ENCODE assay signal across 1 cellular context in the genomic region with DNA sequence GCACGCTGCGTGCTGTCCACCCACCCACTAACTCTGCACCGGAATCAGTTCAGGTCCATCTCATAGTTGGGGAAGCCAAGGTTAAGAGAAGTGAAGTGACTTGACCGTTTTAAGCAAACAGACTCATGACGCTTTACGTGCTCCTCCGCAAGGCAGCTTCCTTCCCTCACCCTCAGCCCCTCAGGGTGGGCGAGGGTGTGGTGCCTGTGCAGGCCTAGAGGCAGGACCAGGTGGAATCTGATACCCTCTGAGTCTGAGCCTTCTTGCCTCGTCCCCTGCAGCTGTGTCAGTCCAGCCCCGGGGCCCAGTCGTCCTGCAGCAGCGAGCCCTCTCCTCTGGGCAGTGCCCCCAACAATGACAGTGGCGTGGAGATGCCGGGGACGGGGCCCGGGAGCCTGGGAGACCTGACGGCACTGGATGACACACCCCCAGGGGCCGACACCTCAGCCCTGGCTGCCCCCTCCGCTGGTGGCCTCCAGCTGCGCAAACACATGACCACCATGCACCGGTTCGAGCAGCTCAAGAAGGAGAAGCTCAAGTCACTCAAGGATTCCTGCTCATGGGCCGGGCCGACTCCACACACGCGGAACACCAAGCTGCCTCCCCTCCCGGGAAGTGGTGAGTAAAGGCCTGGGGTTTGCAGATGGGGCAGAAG.
TF ChIP-seq lines count a peak whose summit lies in the region.

No MANE protein-coding gene starts in this region.

TF ChIP-seq in HepG2, 621 proteins besides CTCF, POLR2A, EP300 and RAD21:
- TF ChIP-seq, protein P1, sequence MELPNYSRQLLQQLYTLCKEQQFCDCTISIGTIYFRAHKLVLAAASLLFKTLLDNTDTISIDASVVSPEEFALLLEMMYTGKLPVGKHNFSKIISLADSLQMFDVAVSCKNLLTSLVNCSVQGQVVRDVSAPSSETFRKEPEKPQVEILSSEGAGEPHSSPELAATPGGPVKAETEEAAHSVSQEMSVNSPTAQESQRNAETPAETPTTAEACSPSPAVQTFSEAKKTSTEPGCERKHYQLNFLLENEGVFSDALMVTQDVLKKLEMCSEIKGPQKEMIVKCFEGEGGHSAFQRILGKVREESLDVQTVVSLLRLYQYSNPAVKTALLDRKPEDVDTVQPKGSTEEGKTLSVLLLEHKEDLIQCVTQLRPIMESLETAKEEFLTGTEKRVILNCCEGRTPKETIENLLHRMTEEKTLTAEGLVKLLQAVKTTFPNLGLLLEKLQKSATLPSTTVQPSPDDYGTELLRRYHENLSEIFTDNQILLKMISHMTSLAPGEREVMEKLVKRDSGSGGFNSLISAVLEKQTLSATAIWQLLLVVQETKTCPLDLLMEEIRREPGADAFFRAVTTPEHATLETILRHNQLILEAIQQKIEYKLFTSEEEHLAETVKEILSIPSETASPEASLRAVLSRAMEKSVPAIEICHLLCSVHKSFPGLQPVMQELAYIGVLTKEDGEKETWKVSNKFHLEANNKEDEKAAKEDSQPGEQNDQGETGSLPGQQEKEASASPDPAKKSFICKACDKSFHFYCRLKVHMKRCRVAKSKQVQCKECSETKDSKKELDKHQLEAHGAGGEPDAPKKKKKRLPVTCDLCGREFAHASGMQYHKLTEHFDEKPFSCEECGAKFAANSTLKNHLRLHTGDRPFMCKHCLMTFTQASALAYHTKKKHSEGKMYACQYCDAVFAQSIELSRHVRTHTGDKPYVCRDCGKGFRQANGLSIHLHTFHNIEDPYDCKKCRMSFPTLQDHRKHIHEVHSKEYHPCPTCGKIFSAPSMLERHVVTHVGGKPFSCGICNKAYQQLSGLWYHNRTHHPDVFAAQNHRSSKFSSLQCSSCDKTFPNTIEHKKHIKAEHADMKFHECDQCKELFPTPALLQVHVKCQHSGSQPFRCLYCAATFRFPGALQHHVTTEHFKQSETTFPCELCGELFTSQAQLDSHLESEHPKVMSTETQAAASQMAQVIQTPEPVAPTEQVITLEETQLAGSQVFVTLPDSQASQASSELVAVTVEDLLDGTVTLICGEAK (IDR thresholded peaks at IDR 0.05): no peak
- TF ChIP-seq, protein P1 (CRISPR knock-in tag; IDR thresholded peaks at IDR 0.05): no peak
- TF ChIP-seq CBX1 (IDR thresholded peaks at IDR 0.05; ENCODE audit: low read depth): no peak
- no peak for TF ChIP-seq RELA (CRISPR knock-in tag; IDR thresholded peaks at IDR 0.05)
- TF ChIP-seq ZNF552 (CRISPR knock-in tag; IDR thresholded peaks at IDR 0.05; ENCODE audit: borderline replicate concordance): no peak
- TF ChIP-seq MAFG (CRISPR knock-in tag; IDR thresholded peaks at IDR 0.05): no peak
- no peak for TF ChIP-seq JUN (CRISPR knock-in tag; IDR thresholded peaks at IDR 0.05)
- TF ChIP-seq MEIS2 (CRISPR knock-in tag; IDR thresholded peaks at IDR 0.05): no peak
- TF ChIP-seq SAFB2 (CRISPR knock-in tag; IDR thresholded peaks at IDR 0.05; ENCODE audit: borderline replicate concordance, low read depth): no peak
- no peak for TF ChIP-seq POLR2AphosphoS2 (IDR thresholded peaks at IDR 0.05; ENCODE audit: low read depth, low read length)
- TF ChIP-seq ZFP1 (CRISPR knock-in tag; IDR thresholded peaks at IDR 0.05): no peak
- TF ChIP-seq ZNF501 (CRISPR knock-in tag; IDR thresholded peaks at IDR 0.05): no peak
- TF ChIP-seq ZNF296 (CRISPR knock-in tag; conservative IDR thresholded peaks at IDR 0.05): no peak
- no peak for TF ChIP-seq ZNF530 (CRISPR knock-in tag; IDR thresholded peaks at IDR 0.05; ENCODE audit: low read depth)
- TF ChIP-seq, protein P2, sequence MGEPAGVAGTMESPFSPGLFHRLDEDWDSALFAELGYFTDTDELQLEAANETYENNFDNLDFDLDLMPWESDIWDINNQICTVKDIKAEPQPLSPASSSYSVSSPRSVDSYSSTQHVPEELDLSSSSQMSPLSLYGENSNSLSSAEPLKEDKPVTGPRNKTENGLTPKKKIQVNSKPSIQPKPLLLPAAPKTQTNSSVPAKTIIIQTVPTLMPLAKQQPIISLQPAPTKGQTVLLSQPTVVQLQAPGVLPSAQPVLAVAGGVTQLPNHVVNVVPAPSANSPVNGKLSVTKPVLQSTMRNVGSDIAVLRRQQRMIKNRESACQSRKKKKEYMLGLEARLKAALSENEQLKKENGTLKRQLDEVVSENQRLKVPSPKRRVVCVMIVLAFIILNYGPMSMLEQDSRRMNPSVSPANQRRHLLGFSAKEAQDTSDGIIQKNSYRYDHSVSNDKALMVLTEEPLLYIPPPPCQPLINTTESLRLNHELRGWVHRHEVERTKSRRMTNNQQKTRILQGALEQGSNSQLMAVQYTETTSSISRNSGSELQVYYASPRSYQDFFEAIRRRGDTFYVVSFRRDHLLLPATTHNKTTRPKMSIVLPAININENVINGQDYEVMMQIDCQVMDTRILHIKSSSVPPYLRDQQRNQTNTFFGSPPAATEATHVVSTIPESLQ (CRISPR knock-in tag; conservative IDR thresholded peaks at IDR 0.05): no peak
- TF ChIP-seq SMYD3 (CRISPR knock-in tag; IDR thresholded peaks at IDR 0.05): no peak
- TF ChIP-seq, protein P3, sequence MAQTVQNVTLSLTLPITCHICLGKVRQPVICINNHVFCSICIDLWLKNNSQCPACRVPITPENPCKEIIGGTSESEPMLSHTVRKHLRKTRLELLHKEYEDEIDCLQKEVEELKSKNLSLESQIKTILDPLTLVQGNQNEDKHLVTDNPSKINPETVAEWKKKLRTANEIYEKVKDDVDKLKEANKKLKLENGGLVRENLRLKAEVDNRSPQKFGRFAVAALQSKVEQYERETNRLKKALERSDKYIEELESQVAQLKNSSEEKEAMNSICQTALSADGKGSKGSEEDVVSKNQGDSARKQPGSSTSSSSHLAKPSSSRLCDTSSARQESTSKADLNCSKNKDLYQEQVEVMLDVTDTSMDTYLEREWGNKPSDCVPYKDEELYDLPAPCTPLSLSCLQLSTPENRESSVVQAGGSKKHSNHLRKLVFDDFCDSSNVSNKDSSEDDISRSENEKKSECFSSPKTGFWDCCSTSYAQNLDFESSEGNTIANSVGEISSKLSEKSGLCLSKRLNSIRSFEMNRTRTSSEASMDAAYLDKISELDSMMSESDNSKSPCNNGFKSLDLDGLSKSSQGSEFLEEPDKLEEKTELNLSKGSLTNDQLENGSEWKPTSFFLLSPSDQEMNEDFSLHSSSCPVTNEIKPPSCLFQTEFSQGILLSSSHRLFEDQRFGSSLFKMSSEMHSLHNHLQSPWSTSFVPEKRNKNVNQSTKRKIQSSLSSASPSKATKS (CRISPR knock-in tag; IDR thresholded peaks at IDR 0.05): no peak
